ENCODE assay signal across 9 cellular contexts in genomic region chr5:124745367-124746251, GRCh38. TPM values are rescaled to one million over a fixed set of nuclear protein-coding genes. Genes with fewer than 3 reads are reported as not detected.
A peak's percentile ranks its signal among the peaks of the same experiment; 100 is the strongest.
DNase-seq lines count a peak whose midpoint lies in the region; ATAC-seq and TF ChIP-seq lines count a peak whose summit lies in the region.
"Had no signal": no experiment of that assay in that cellular context is flagged by ENCODE, and none has a peak within 500 bp of the region (broad histone marks: within the 10 kb centered on the region; RNA-seq: fewer than 3 reads in every experiment).

No MANE protein-coding gene starts in this region.

- no peaks in the 10 kb centered on the region for H3K27me3 Mint-ChIP-seq in Caco-2 (ENCODE audit: insufficient read depth, unreplicated experiment)

- ATAC-seq in GM21528 (IDR thresholded peaks at IDR 0.05; ENCODE audit: low FRiP score, unreplicated experiment), result no peak
- no peak for ATAC-seq in HG02981 (IDR thresholded peaks at IDR 0.05; ENCODE audit: unreplicated experiment)

- no peaks in the 10 kb centered on the region for H3K27me3 ChIP-seq in Caco-2 (replicated peaks; ENCODE audit: control insufficient read depth, insufficient read depth, low read length)

- DNase-seq in Caco-2, result no peak
- DNase-seq in NB4 (ENCODE audit: low read depth), result peak; percentile 12
- DNase-seq in dermis blood vessel endothelial cell, result peak; percentile 68
- DNase-seq in myocyte (ENCODE audit: low read depth), result peak; percentile 59
- no peak for DNase-seq in A172 (ENCODE audit: low spot score)
- DNase-seq in EL, result no peak

- H3K9me3 Mint-ChIP-seq in Caco-2 (ENCODE audit: unreplicated experiment), result no peaks in the 10 kb centered on the region
- H3K9me3 Mint-ChIP-seq: nephron had no signal

- no TSS peak for BruUV-seq in Caco-2 (replicated peaks; lab: Mats Ljungman, UMichigan)

- H3K36me3 Mint-ChIP-seq in Caco-2 (ENCODE audit: insufficient read depth, unreplicated experiment), result peaks cover 17% of the 10 kb centered on the region

- intact Hi-C loops in Caco-2 (cut with micrococcal nuclease; ENCODE audit: unreplicated experiment), result loop anchor here (5.0 kb wide), 6 partner anchors 142 to 458 kb away; no protein-coding TSS in a partner anchor

- no peak for TF ChIP-seq POLR2A in NB4 (IDR thresholded peaks at IDR 0.05; ENCODE audit: extremely low read depth, insufficient read length)

- H3K9me3 ChIP-seq in Caco-2, result no peaks in the 10 kb centered on the region

- peaks cover 57% of the 10 kb centered on the region for H3K4me1 ChIP-seq in Caco-2

- TF ChIP-seq CTCF in Caco-2 (IDR thresholded peaks at IDR 0.05; ENCODE audit: insufficient read depth in 1 of 2, low read depth in 1 of 2, low read length in 1 of 2, severe bottlenecking in 1 of 2, unreplicated experiment in 1 of 2) (no peak), NB4 (IDR thresholded peaks at IDR 0.05; ENCODE audit: low read depth, low read length) (no peak)

- CTCF ChIA-PET in Caco-2 (lab: Charles Lee), result no interaction called here

- H3K36me3 ChIP-seq in Caco-2 (ENCODE audit: control insufficient read depth, insufficient read depth, low read length), result no peaks in the 10 kb centered on the region; the same call in 1 of the 2 replicates

- peak overlapping the region; percentile 62 for H3K4me3 ChIP-seq in Caco-2 (ENCODE audit: low read depth, low read length)
- H3K4me3 ChIP-seq in NB4 (ENCODE audit: low read depth, low read length), result no peak overlapping the region

- H3K27ac Mint-ChIP-seq in Caco-2 (ENCODE audit: unreplicated experiment), result peak overlapping the region; percentile 93
- H3K27ac Mint-ChIP-seq: nephron had no signal

- no peaks in the 10 kb centered on the region for H3K4me1 Mint-ChIP-seq in Caco-2 (ENCODE audit: low read depth, unreplicated experiment)
- H3K4me1 Mint-ChIP-seq: nephron had no signal

- no peak overlapping the region for H3K4me3 Mint-ChIP-seq in Caco-2 (ENCODE audit: unreplicated experiment)
- H3K4me3 Mint-ChIP-seq: nephron had no signal

- POLR2A ChIA-PET in Caco-2 (lab: Charles Lee), result interaction anchor here (0.7 kb wide), 1 partner anchor 267 kb away, joined by 3 read pairs; no protein-coding TSS in a partner anchor

RNA-seq across cellular contexts. Expression of gene ZNF608, which starts 0.8 kb away (rescaled TPM):
- 17.5 and 24.0 TPM in 2 replicates for total RNA-seq in Caco-2 (2022)
- 14.8 and 15.6 TPM in 2 replicates for total RNA-seq in dermis blood vessel endothelial cell
- 41.1 and 43.9 TPM in 2 replicates for total RNA-seq in myocyte
- 7.8 TPM for polyA plus RNA-seq in myocyte (2012)
- total RNA-seq in A172 (2014; rRNA removed; shearing (Covaris generic)), result 1.8 and 2.1 TPM in 2 replicates

Comparison
In these comparisons a context has a peak if more than half of its experiments do, and no peak if none do; other contexts are left out.
1. DNase-seq: peak in NB4 (single experiment), dermis blood vessel endothelial cell (single experiment) and myocyte (single experiment); none in Caco-2 (0 of 2), A172 (single experiment) and EL (single experiment).